ENCODE assay signal across 8 cellular contexts in genomic region chr1:243483084-243483845, GRCh38.
DNase-seq lines count a peak whose midpoint lies in the region; ATAC-seq and TF ChIP-seq lines count a peak whose summit lies in the region.

No MANE protein-coding gene starts in this region.

- no peak overlapping the region for H2AFZ ChIP-seq in OCI-LY3 (ENCODE audit: low read depth, low read length)

- DNase-seq in CD14-positive monocyte (ENCODE audit: low spot score) (no peak), natural killer cell (no peak), Calu3 (no peak), lower leg skin (ENCODE audit: low spot score in 2 of 2) (no peak), NCI-H345 treated with DMSO at 0.1 percent for 48 hours (lab: John Stamatoyannopoulos, UW; ENCODE audit: unreplicated experiment) (no peak)

- H3K36me3 Mint-ChIP-seq in CD14-positive monocyte (peaks cover 10 to 24% of the 10 kb centered on the region in 2 donors), natural killer cell (no peaks in the 10 kb centered on the region), Calu3 (ENCODE audit: insufficient read depth, unreplicated experiment) (peaks cover 9% of the 10 kb centered on the region)

- no peak for TF ChIP-seq POLR2A in lower leg skin (IDR thresholded peaks at IDR 0.05)

- H3K9ac ChIP-seq in OCI-LY3 (ENCODE audit: low read length) (no peak overlapping the region), endocrine pancreas (ENCODE audit: control insufficient read depth, insufficient read depth, low read length) (peak overlapping the region; percentile 47)

- no peaks in the 10 kb centered on the region for H3K27me3 ChIP-seq in OCI-LY3 (ENCODE audit: low read depth, low read length)
- no peaks in the 10 kb centered on the region for H3K27me3 ChIP-seq in endocrine pancreas (ENCODE audit: control insufficient read depth, insufficient read depth, low read length)

- BruUV-seq in Calu3 (replicated peaks; lab: Mats Ljungman, UMichigan) = no TSS peak

- CTCF ChIA-PET in Calu3 (lab: Charles Lee) = no interaction called here

- H3K4me3 ChIP-seq in OCI-LY3 (ENCODE audit: low read length) (no peak overlapping the region), endocrine pancreas (ENCODE audit: control insufficient read depth, insufficient read depth, low read length) (no peak overlapping the region), lower leg skin (ENCODE audit: low read depth, poor library complexity, severe bottlenecking) (no peak overlapping the region)

- peak overlapping the region in 3 of 7 donors; percentile 67 to 85 (median 70) for H3K27ac Mint-ChIP-seq in CD14-positive monocyte
- peak overlapping the region in 1 of 2 donors; percentile 75 for H3K27ac Mint-ChIP-seq in natural killer cell
- H3K27ac Mint-ChIP-seq in Calu3 (ENCODE audit: unreplicated experiment) = no peak overlapping the region

- intact Hi-C loops in CD14-positive monocyte (cut with micrococcal nuclease) = no loop called here
- intact Hi-C loops in natural killer cell (cut with micrococcal nuclease) = no loop called here
- intact Hi-C loops in Calu3 (cut with micrococcal nuclease; ENCODE audit: unreplicated experiment) = no loop called here
- intact Hi-C loops in lower leg skin (cut with DNase I; ENCODE audit: low total_unique reads) = no loop called here

- TF ChIP-seq CTCF in CD14-positive monocyte (IDR thresholded peaks at IDR 0.05) (peak; percentile 8), OCI-LY3 (IDR thresholded peaks at IDR 0.05; ENCODE audit: low read depth, low read length) (no peak), natural killer cell (IDR thresholded peaks at IDR 0.05) (no peak), Calu3 (IDR thresholded peaks at IDR 0.05; ENCODE audit: unreplicated experiment) (no peak), lower leg skin (IDR thresholded peaks at IDR 0.05) (no peak)

- peak; percentile 44 to 75 (median 72) for ATAC-seq in natural killer cell
- ATAC-seq in GM18868 (IDR thresholded peaks at IDR 0.05; ENCODE audit: unreplicated experiment) = no peak

- no peaks in the 10 kb centered on the region for H3K9me3 ChIP-seq in OCI-LY3 (ENCODE audit: insufficient read depth, low read length)
- no peaks in the 10 kb centered on the region for H3K9me3 ChIP-seq in endocrine pancreas (ENCODE audit: control insufficient read depth, low read length)

- H3K27ac ChIP-seq in OCI-LY3 (ENCODE audit: low read length) = no peak overlapping the region

- WGBS in lower leg skin, 2 donors = 20 to 23% methylated on average over 53 to 54 of the region's 62 CpGs

- peak overlapping the region; percentile 77 to 91 for H3K4me3 Mint-ChIP-seq in CD14-positive monocyte
- H3K4me3 Mint-ChIP-seq in natural killer cell = peak overlapping the region; percentile 90
- no peak overlapping the region for H3K4me3 Mint-ChIP-seq in Calu3 (ENCODE audit: low read depth, unreplicated experiment)

- H3K9me3 Mint-ChIP-seq in CD14-positive monocyte (peaks cover 0 to 3% (median 0%) of the 10 kb centered on the region in 7 donors), natural killer cell (peaks cover 0 to 4% of the 10 kb centered on the region in 2 donors), Calu3 (ENCODE audit: low read depth, unreplicated experiment) (peaks cover 4% of the 10 kb centered on the region)

- H3K4me2 ChIP-seq in OCI-LY3 (ENCODE audit: low read length) = peak overlapping the region; percentile 28; the same call in 1 of the 2 replicates

- H4K20me1 ChIP-seq in OCI-LY3 (ENCODE audit: insufficient read depth, low read length) = no peaks in the 10 kb centered on the region

- H3K79me2 ChIP-seq in OCI-LY3 (ENCODE audit: low read length) = no peaks in the 10 kb centered on the region

- H3K4me1 ChIP-seq in OCI-LY3 (ENCODE audit: low read length) (no peaks in the 10 kb centered on the region), endocrine pancreas (ENCODE audit: control insufficient read depth, insufficient read depth, low read length) (no peaks in the 10 kb centered on the region)

- no peaks in the 10 kb centered on the region for H3K36me3 ChIP-seq in OCI-LY3 (replicated peaks; ENCODE audit: low read depth, low read length)
- H3K36me3 ChIP-seq in endocrine pancreas (ENCODE audit: control insufficient read depth, insufficient read depth, low read length) = no peaks in the 10 kb centered on the region

- H3K27me3 Mint-ChIP-seq in CD14-positive monocyte (ENCODE audit: low read depth in 3 of 3) (peaks cover 2 to 10% (median 9%) of the 10 kb centered on the region in 3 donors), natural killer cell (ENCODE audit: low read depth in 2 of 2) (no peaks in the 10 kb centered on the region), Calu3 (ENCODE audit: unreplicated experiment) (no peaks in the 10 kb centered on the region)

- H3K4me1 Mint-ChIP-seq in CD14-positive monocyte (peaks cover 26% of the 10 kb centered on the region), natural killer cell (peaks cover 8 to 24% of the 10 kb centered on the region in 2 donors), Calu3 (ENCODE audit: low read depth, unreplicated experiment) (peaks cover 5% of the 10 kb centered on the region)
